Comparison of ENCODE assay signal across 11 cellular contexts in genomic region chr16:55479560-55480197, GRCh38. TPM values are rescaled to one million over a fixed set of nuclear protein-coding genes. Genes with fewer than 3 reads are reported as not detected.
DNase-seq lines count a peak whose midpoint lies in the region; TF ChIP-seq lines count a peak whose summit lies in the region.
"Had no signal": no experiment of that assay in that cellular context is flagged by ENCODE, and none has a peak within 500 bp of the region (broad histone marks: within the 10 kb centered on the region; RNA-seq: fewer than 3 reads in every experiment).

No MANE protein-coding gene starts in this region.

- 0 out of 2 replicates have a peak overlapping the region, but pooled peaks have one; percentile 41 for H3K9ac ChIP-seq in BLaER1
- H3K9ac ChIP-seq in parathyroid adenoma, result no peak overlapping the region

- H4K20me1 ChIP-seq in BLaER1, result no peaks in the 10 kb centered on the region

- DNase-seq in SJSA1 (ENCODE audit: low read depth in 1 of 2, low spot score in 2 of 2) (peak in 1 of 2 experiments; percentile 35), fibroblast of the aortic adventitia (ENCODE audit: low read depth) (no peak), nucleus accumbens (lab: John Stamatoyannopoulos, UW) (no peak), SW 1271 (lab: John Stamatoyannopoulos, UW) (no peak), DMS53 (lab: John Stamatoyannopoulos, UW) (no peak), NCI-H1092 (lab: John Stamatoyannopoulos, UW) (no peak)
- DNase-seq: activated CD4-positive, alpha-beta T cell treated with anti-CD3 and anti-CD28 coated beads for 4 hours; naive B cell; NCI-H446 treated with DMSO at 0.1 percent for 48 hours had no signal

- H3K36me3 ChIP-seq in BLaER1 (no peaks in the 10 kb centered on the region), SJSA1 (peaks cover 36% of the 10 kb centered on the region), parathyroid adenoma (ENCODE audit: control insufficient read depth, insufficient read depth, low read length) (no peaks in the 10 kb centered on the region)

- H3K79me2 ChIP-seq in parathyroid adenoma, result no peaks in the 10 kb centered on the region

- peak overlapping the region; percentile 77 for H3K4me2 ChIP-seq in BLaER1
- H3K4me2 ChIP-seq in parathyroid adenoma (ENCODE audit: low read length), result peak overlapping the region; percentile 45

- peak overlapping the region; percentile 10 for H2AFZ ChIP-seq in parathyroid adenoma

- H3K27me3 ChIP-seq in BLaER1 (0 out of 2 replicates have a peak, but pooled peaks cover 13% of the 10 kb centered on the region), SJSA1 (replicated peaks) (no peaks in the 10 kb centered on the region), parathyroid adenoma (ENCODE audit: control insufficient read depth, insufficient read depth, low read length) (no peaks in the 10 kb centered on the region)

- H3K9me3 ChIP-seq in BLaER1 (no peaks in the 10 kb centered on the region), SJSA1 (replicated peaks) (no peaks in the 10 kb centered on the region), parathyroid adenoma (ENCODE audit: control insufficient read depth, low read length) (no peaks in the 10 kb centered on the region)

- H3K27ac ChIP-seq in BLaER1, result no peak overlapping the region
- peak overlapping the region; percentile 54 for H3K27ac ChIP-seq in SJSA1
- peak overlapping the region; percentile 27 for H3K27ac ChIP-seq in parathyroid adenoma

- H3K4me1 ChIP-seq in BLaER1, result no peaks in the 10 kb centered on the region
- H3K4me1 ChIP-seq in SJSA1 (replicated peaks), result peaks cover 32% of the 10 kb centered on the region
- H3K4me1 ChIP-seq in parathyroid adenoma, result no peaks in the 10 kb centered on the region

- peak overlapping the region; percentile 63 for H3K4me3 ChIP-seq in BLaER1
- peak overlapping the region; percentile 89 for H3K4me3 ChIP-seq in SJSA1
- peak overlapping the region; percentile 99 for H3K4me3 ChIP-seq in fibroblast of the aortic adventitia (ENCODE audit: low read depth, low read length)
- H3K4me3 ChIP-seq in parathyroid adenoma (ENCODE audit: low read depth, low read length), result peak overlapping the region; percentile 20

- no peak for TF ChIP-seq CTCF in fibroblast of the aortic adventitia (IDR thresholded peaks at IDR 0.05; ENCODE audit: insufficient read depth, low read length)
- TF ChIP-seq CTCF in parathyroid adenoma (IDR thresholded peaks at IDR 0.05), result no peak

RNA-seq across cellular contexts. Expression of gene MMP2, which starts 0.7 kb away (rescaled TPM):
- total RNA-seq in SJSA1 (2014; rRNA removed; shearing (Covaris generic)), result 231 and 305 TPM in 2 replicates
- 1,244 and 1,884 TPM in 2 replicates for total RNA-seq in fibroblast of the aortic adventitia (ENCODE audit: low replicate concordance)

RNA-seq across cellular contexts. Expression of gene LPCAT2, which starts 29.2 kb away (rescaled TPM):
- 0.47 TPM in 1 of 2 replicates, not detected in the other for total RNA-seq in SJSA1 (2014; rRNA removed; shearing (Covaris generic))
- 34.1 and 35.6 TPM in 2 replicates for total RNA-seq in fibroblast of the aortic adventitia (ENCODE audit: low replicate concordance)

Comparison
In these comparisons a context has a peak if more than half of its experiments do, and no peak if none do; other contexts are left out.
1. H3K4me3 ChIP-seq: peak in every context shown above with its lines; median percentile 99 in fibroblast of the aortic adventitia; 89 in SJSA1; 63 in BLaER1; 20 in parathyroid adenoma.
2. RNA of gene LPCAT2, which starts 29.2 kb away (total RNA-seq): 34.1 to 35.6 TPM in fibroblast of the aortic adventitia; 0.47 TPM in SJSA1; every median in the first group is over 10 times any median in the second.